31 cellular contexts compared by ENCODE assay signal in genomic region chr14:85102591-85102990, GRCh38.
"Had no signal": no experiment of that assay in that cellular context is flagged by ENCODE, and none has a peak within 500 bp of the region (broad histone marks: within the 10 kb centered on the region; RNA-seq: fewer than 3 reads in every experiment).

No MANE protein-coding gene starts in this region.

- H3K4me1 Mint-ChIP-seq: natural killer cell; nephron; neural progenitor cell; stimulated activated memory B cell treated with anti-CD40 and anti-IgM and Interleukin-4, amounts not matched to agents 10 μg/mL and 1 μg/mL and 100 μg/mL, for 72 hours; stimulated activated naive CD8-positive, alpha-beta T cell treated with anti-CD3 and anti-CD28 coated beads, Interleukin-15, amount 100 ng/mL, for 72 hours had no signal

- ATAC-seq: naive thymus-derived CD4-positive, alpha-beta T cell; natural killer cell; psoas muscle; right cardiac atrium; right lobe of liver; stimulated activated memory B cell treated with anti-CD40 and anti-IgM and Interleukin-4, amounts not matched to agents 10 μg/mL and 1 μg/mL and 100 μg/mL, for 72 hours; stimulated activated naive CD8-positive, alpha-beta T cell treated with anti-CD3 and anti-CD28 coated beads, Interleukin-15, amount 100 ng/mL, for 72 hours; stimulated activated naive CD8-positive, alpha-beta T cell treated with anti-CD3 and anti-CD28 coated beads, Interleukin-15, Interleukin-2, amounts not matched to agents 100 U/mL and 50 U/mL, for 24 hours; upper lobe of right lung had no signal

- H3K27me3 ChIP-seq: neural progenitor cell, ovary, right lobe of liver, sigmoid colon, spleen, tibial artery, transverse colon, upper lobe of right lung, uterus had no signal

- H3K27ac ChIP-seq: neural progenitor cell, ovary, parathyroid adenoma, psoas muscle, right lobe of liver, sigmoid colon, spleen, thoracic aorta, tibial artery, transverse colon, upper lobe of right lung, uterus had no signal

- H3K9me3 ChIP-seq: ovary, psoas muscle, right lobe of liver, sigmoid colon, thoracic aorta, tibial artery, transverse colon, upper lobe of right lung, uterus had no signal

- H3K36me3 ChIP-seq: neural progenitor cell, ovary, right lobe of liver, sigmoid colon, spleen, thoracic aorta, tibial artery, transverse colon, upper lobe of right lung, uterus had no signal

- H3K4me3 Mint-ChIP-seq: naive thymus-derived CD4-positive, alpha-beta T cell; natural killer cell; nephron; neural progenitor cell; stimulated activated memory B cell treated with anti-CD40 and anti-IgM and Interleukin-4, amounts not matched to agents 10 μg/mL and 1 μg/mL and 100 μg/mL, for 72 hours; stimulated activated naive CD8-positive, alpha-beta T cell treated with anti-CD3 and anti-CD28 coated beads, Interleukin-15, amount 100 ng/mL, for 72 hours; type B pancreatic cell had no signal

- H3K36me3 Mint-ChIP-seq: naive thymus-derived CD4-positive, alpha-beta T cell; natural killer cell; neural progenitor cell; stimulated activated memory B cell treated with anti-CD40 and anti-IgM and Interleukin-4, amounts not matched to agents 10 μg/mL and 1 μg/mL and 100 μg/mL, for 72 hours; type B pancreatic cell had no signal

- H3K4me3 ChIP-seq: neural progenitor cell, ovary, psoas muscle, right lobe of liver, sigmoid colon, smooth muscle cell, spleen, thoracic aorta, tibial artery, transverse colon, upper lobe of right lung, uterus had no signal

- DNase-seq: naive thymus-derived CD4-positive, alpha-beta T cell; natural killer cell; occipital lobe; ovary; posterior cingulate gyrus; psoas muscle; right cardiac atrium; right lobe of liver; sigmoid colon; spleen; stimulated activated CD4-positive, alpha-beta T cell treated with anti-CD3 and anti-CD28 coated beads, Interleukin-12 subunit alpha, Interleukin-12 subunit beta, amount 100 ng/mL, for 4 hours; stimulated activated CD4-positive, alpha-beta T cell treated with anti-CD3 and anti-CD28 coated beads, Interleukin-1b, Interleukin-23, amount 100 ng/mL, for 48 hours; stimulated activated CD4-positive, alpha-beta T cell treated with anti-CD3 and anti-CD28 coated beads, Interleukin-4, amount 100 ng/mL, for 1 hour; stimulated activated CD4-positive, alpha-beta T cell treated with anti-CD3 and anti-CD28 coated beads, Interleukin-4, amount 100 ng/mL, for 4 hours; stimulated activated CD8-positive, alpha-beta memory T cell treated with anti-CD3 and anti-CD28 coated beads, Interleukin-4, amount 100 ng/mL, for 48 hours; stimulated activated naive CD4-positive, alpha-beta T cell; stimulated activated naive CD8-positive, alpha-beta T cell treated with anti-CD3 and anti-CD28 coated beads, Interleukin-15, amount 100 ng/mL, for 72 hours; stimulated activated naive CD8-positive, alpha-beta T cell treated with anti-CD3 and anti-CD28 coated beads, Interleukin-15, Interleukin-2, amounts not matched to agents 100 U/mL and 50 U/mL, for 24 hours; substantia nigra; tibial artery; transverse colon; upper lobe of right lung; uterus had no signal

- H3K27ac Mint-ChIP-seq: naive thymus-derived CD4-positive, alpha-beta T cell; natural killer cell; nephron; neural progenitor cell; progenitor cell of endocrine pancreas; stimulated activated memory B cell treated with anti-CD40 and anti-IgM and Interleukin-4, amounts not matched to agents 10 μg/mL and 1 μg/mL and 100 μg/mL, for 72 hours; stimulated activated naive CD8-positive, alpha-beta T cell treated with anti-CD3 and anti-CD28 coated beads, Interleukin-15, amount 100 ng/mL, for 72 hours; type B pancreatic cell had no signal

- H3K27me3 Mint-ChIP-seq: naive thymus-derived CD4-positive, alpha-beta T cell; progenitor cell of endocrine pancreas; stimulated activated memory B cell treated with anti-CD40 and anti-IgM and Interleukin-4, amounts not matched to agents 10 μg/mL and 1 μg/mL and 100 μg/mL, for 72 hours; stimulated activated naive CD8-positive, alpha-beta T cell treated with anti-CD3 and anti-CD28 coated beads, Interleukin-15, amount 100 ng/mL, for 72 hours; type B pancreatic cell had no signal

- H3K9ac ChIP-seq: neural progenitor cell, parathyroid adenoma had no signal

- H3K4me1 ChIP-seq: neural progenitor cell, parathyroid adenoma, psoas muscle, right lobe of liver, sigmoid colon, spleen, tibial artery, transverse colon, upper lobe of right lung, uterus had no signal

- H3K9me3 Mint-ChIP-seq: nephron; neural progenitor cell; stimulated activated naive CD8-positive, alpha-beta T cell treated with anti-CD3 and anti-CD28 coated beads, Interleukin-15, amount 100 ng/mL, for 72 hours; type B pancreatic cell had no signal
